In the genomic region with DNA sequence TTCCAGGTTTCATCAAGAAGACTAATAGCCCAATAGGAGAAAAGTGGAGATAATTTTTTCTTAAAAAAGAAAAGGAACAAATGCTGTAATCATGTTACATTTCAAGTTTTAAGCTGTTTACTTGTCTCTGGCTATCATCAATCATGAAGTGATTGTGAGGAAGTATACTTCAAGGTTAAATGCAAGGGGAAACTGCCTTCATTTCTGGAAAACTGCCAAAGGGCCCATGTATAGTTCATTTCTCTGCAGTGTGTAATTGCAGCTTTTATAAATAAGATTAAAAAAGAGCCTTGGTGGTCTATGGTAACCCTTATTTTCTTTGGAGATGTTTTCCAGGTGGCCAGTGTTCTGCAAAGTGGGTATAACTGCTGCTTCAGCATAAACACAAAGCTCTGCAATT, we compare ENCODE assay signal across 17 cellular contexts.
DNase-seq lines count a peak whose midpoint lies in the region; ATAC-seq, FAIRE-seq and TF ChIP-seq lines count a peak whose summit lies in the region.
"Had no signal": no experiment of that assay in that cellular context is flagged by ENCODE, and none has a peak within 500 bp of the region (broad histone marks: within the 10 kb centered on the region; RNA-seq: fewer than 3 reads in every experiment).

No MANE protein-coding gene starts in this region.

- H3K9me3 Mint-ChIP-seq in type B pancreatic cell = no peaks in the 10 kb centered on the region
- peaks cover 0 to 2% of the 10 kb centered on the region in 2 donors for H3K9me3 Mint-ChIP-seq in activated T-cell treated with anti-CD3 and anti-CD28 coated beads, Interleukin-2, amount 50 U/mL, for 72 hours

- DNase-seq in NCI-H82 (lab: John Stamatoyannopoulos, UW) = peak; percentile 13
- no peak for DNase-seq in NCI-H82 treated with DMSO at 0.1 percent for 48 hours (lab: John Stamatoyannopoulos, UW; ENCODE audit: unreplicated experiment)
- DNase-seq in NCI-H1436 treated with DMSO at 0.1 percent for 48 hours (lab: John Stamatoyannopoulos, UW) = peak; percentile 1
- no peak for DNase-seq in K562 (ENCODE audit: extremely low read depth in 1 of 4, low spot score in 3 of 4)
- DNase-seq in type B pancreatic cell (ENCODE audit: extremely low spot score, unreplicated experiment) = no peak
- DNase-seq in activated T-cell treated with anti-CD3 and anti-CD28 coated beads, Interleukin-2, amount 50 U/mL, for 72 hours = no peak
- no peak for DNase-seq in activated CD4-positive, CD25-positive, alpha-beta regulatory T cell treated with anti-CD3 and anti-CD28 coated beads, Interleukin-2, amount 50 U/mL, for 72 hours
- DNase-seq: BE2C; CD4-positive, alpha-beta memory T cell; DMS79 had no signal

- no peaks in the 10 kb centered on the region for H3K4me1 ChIP-seq in K562 (replicated peaks in 1 of 2; ENCODE audit: control insufficient read depth in 2 of 2, insufficient read depth in 2 of 2, low read length in 2 of 2)
- H3K4me1 ChIP-seq: BE2C, HAP-1 had no signal

- no peak overlapping the region for H2AFZ ChIP-seq in K562 (ENCODE audit: low read depth, low read length)

- POLR2A ChIA-PET in K562 (lab: Yijun Ruan, JAX) = no interaction called here

- peaks cover 23% of the 10 kb centered on the region for H3K4me1 Mint-ChIP-seq in type B pancreatic cell (ENCODE audit: unreplicated experiment)
- H3K4me1 Mint-ChIP-seq in activated T-cell treated with anti-CD3 and anti-CD28 coated beads, Interleukin-2, amount 50 U/mL, for 72 hours (ENCODE audit: low read depth) = no peaks in the 10 kb centered on the region
- H3K4me1 Mint-ChIP-seq: CD4-positive, alpha-beta memory T cell had no signal

- H3K79me2 ChIP-seq in K562 (ENCODE audit: control insufficient read depth, insufficient read depth, low read length) = no peaks in the 10 kb centered on the region

- no TSS peak for BruUV-seq in K562 (replicated peaks; lab: Mats Ljungman, UMichigan)

- TF ChIP-seq EP300 in K562 (IDR thresholded peaks at IDR 0.05; ENCODE audit: low read length) = no peak

- H4K20me1 ChIP-seq in K562 (replicated peaks; ENCODE audit: control insufficient read depth, insufficient read depth, low read length) = no peaks in the 10 kb centered on the region

- H3K9me3 ChIP-seq in K562 (replicated peaks; ENCODE audit: control insufficient read depth, insufficient read depth, low read depth, low read length) = no peaks in the 10 kb centered on the region; the same call in 1 of the 2 replicates
- H3K9me3 ChIP-seq: BE2C, HAP-1 had no signal

- no peaks in the 10 kb centered on the region for H3K27me3 ChIP-seq in K562 (ENCODE audit: control insufficient read depth in 2 of 2, insufficient read depth in 2 of 2, low read length in 2 of 2)
- H3K27me3 ChIP-seq: BE2C had no signal

- no peak overlapping the region for H3K9ac ChIP-seq in K562 (ENCODE audit: insufficient read depth in 1 of 2, low read depth in 2 of 2, low read length in 2 of 2)

- intact Hi-C loops in K562 (cut with micrococcal nuclease) = no loop called here

- no peaks in the 10 kb centered on the region for H3K36me3 ChIP-seq in K562 (ENCODE audit: control insufficient read depth, insufficient read depth, low read length)
- H3K36me3 ChIP-seq: BE2C, HAP-1 had no signal

- no peak overlapping the region for H3K27ac Mint-ChIP-seq in type B pancreatic cell
- no peak overlapping the region for H3K27ac Mint-ChIP-seq in activated T-cell treated with anti-CD3 and anti-CD28 coated beads, Interleukin-2, amount 50 U/mL, for 72 hours
- H3K27ac Mint-ChIP-seq: CD4-positive, alpha-beta memory T cell had no signal

- no peak overlapping the region for H3K4me3 ChIP-seq in K562
- H3K4me3 ChIP-seq: GM12878, HAP-1 had no signal

- no peaks in the 10 kb centered on the region for H3K27me3 Mint-ChIP-seq in type B pancreatic cell
- H3K27me3 Mint-ChIP-seq in activated T-cell treated with anti-CD3 and anti-CD28 coated beads, Interleukin-2, amount 50 U/mL, for 72 hours (ENCODE audit: low read depth) = no peaks in the 10 kb centered on the region
- H3K27me3 Mint-ChIP-seq: CD4-positive, alpha-beta memory T cell had no signal

- no peak for FAIRE-seq in K562 (lab: Jason Lieb, UNC)
- FAIRE-seq: A204.1, GM12878, GM18507, GM19239, H1 had no signal

- peak overlapping the region; percentile 8 for H3K4me3 Mint-ChIP-seq in type B pancreatic cell
- no peak overlapping the region for H3K4me3 Mint-ChIP-seq in activated T-cell treated with anti-CD3 and anti-CD28 coated beads, Interleukin-2, amount 50 U/mL, for 72 hours
- H3K4me3 Mint-ChIP-seq: CD4-positive, alpha-beta memory T cell had no signal

- in situ Hi-C loops in K562 (cut with MboI) = no loop called here

- no peak for TF ChIP-seq RAD21 in K562 (CRISPR knock-in tag; conservative IDR thresholded peaks at IDR 0.05 in 1 of 2, IDR thresholded peaks at IDR 0.05 in 1 of 2)

- H3K27ac ChIP-seq in K562 (ENCODE audit: extremely low read depth, low read depth, low read length) = no peak overlapping the region
- H3K27ac ChIP-seq: C4-2B had no signal

- CTCF ChIA-PET in K562 (lab: Yijun Ruan, JAX; ENCODE audit: low intra/inter-chr PET ratio) = no interaction called here

- no peak for TF ChIP-seq CTCF in K562 (IDR thresholded peaks at IDR 0.05 in 2 of 3, conservative IDR thresholded peaks at IDR 0.05 in 1 of 3; ENCODE audit: insufficient read depth in 2 of 3, low read depth in 1 of 3, low read length in 3 of 3)
- TF ChIP-seq CTCF in type B pancreatic cell (conservative IDR thresholded peaks at IDR 0.05) = no peak

- no peaks in the 10 kb centered on the region for H3K9me1 ChIP-seq in K562 (ENCODE audit: control insufficient read depth, insufficient read depth, low read length)

- no peaks in the 10 kb centered on the region for H3K36me3 Mint-ChIP-seq in type B pancreatic cell
- peaks cover 0 to 2% of the 10 kb centered on the region in 2 donors for H3K36me3 Mint-ChIP-seq in activated T-cell treated with anti-CD3 and anti-CD28 coated beads, Interleukin-2, amount 50 U/mL, for 72 hours (ENCODE audit: insufficient read depth in 2 of 2)
- H3K36me3 Mint-ChIP-seq: CD4-positive, alpha-beta memory T cell had no signal

- no peak overlapping the region for H3K4me2 ChIP-seq in K562 (ENCODE audit: insufficient read depth, low read length)

- ATAC-seq in K562 = no peak
- no peak for ATAC-seq in activated T-cell treated with anti-CD3 and anti-CD28 coated beads, Interleukin-2, amount 50 U/mL, for 72 hours (replicated peaks in 1 of 2)
- ATAC-seq: GM12878 had no signal

- TF ChIP-seq POLR2A in K562 (conservative IDR thresholded peaks at IDR 0.05) = no peak

TF ChIP-seq in K562, 482 proteins besides CTCF, POLR2A, EP300 and RAD21:
- TF ChIP-seq PML (IDR thresholded peaks at IDR 0.05; ENCODE audit: low read length) (no peak), FOXJ3 (CRISPR knock-in tag; IDR thresholded peaks at IDR 0.05) (no peak), MAFK (IDR thresholded peaks at IDR 0.05; ENCODE audit: low read length) (peak; percentile 17; the same call in 1 of the 2 replicates), MAFG (tag; conservative IDR thresholded peaks at IDR 0.05) (0 out of 2 replicates have a peak, but pooled peaks have one; percentile 18), JUNB (CRISPR knock-in tag; conservative IDR thresholded peaks at IDR 0.05) (no peak)
- TF ChIP-seq, protein P1, sequence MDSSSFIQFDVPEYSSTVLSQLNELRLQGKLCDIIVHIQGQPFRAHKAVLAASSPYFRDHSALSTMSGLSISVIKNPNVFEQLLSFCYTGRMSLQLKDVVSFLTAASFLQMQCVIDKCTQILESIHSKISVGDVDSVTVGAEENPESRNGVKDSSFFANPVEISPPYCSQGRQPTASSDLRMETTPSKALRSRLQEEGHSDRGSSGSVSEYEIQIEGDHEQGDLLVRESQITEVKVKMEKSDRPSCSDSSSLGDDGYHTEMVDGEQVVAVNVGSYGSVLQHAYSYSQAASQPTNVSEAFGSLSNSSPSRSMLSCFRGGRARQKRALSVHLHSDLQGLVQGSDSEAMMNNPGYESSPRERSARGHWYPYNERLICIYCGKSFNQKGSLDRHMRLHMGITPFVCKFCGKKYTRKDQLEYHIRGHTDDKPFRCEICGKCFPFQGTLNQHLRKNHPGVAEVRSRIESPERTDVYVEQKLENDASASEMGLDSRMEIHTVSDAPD (CRISPR knock-in tag; IDR thresholded peaks at IDR 0.05) = no peak
TF ChIP-seq in K562: peak in this region for 2.

Comparison
In these comparisons a context has a peak if more than half of its experiments do, and no peak if none do; other contexts are left out.
1. DNase-seq: peak in NCI-H82 (single experiment) and NCI-H1436 treated with DMSO at 0.1 percent for 48 hours (single experiment); none in NCI-H82 treated with DMSO at 0.1 percent for 48 hours (single experiment), K562 (0 of 4), type B pancreatic cell (single experiment), activated T-cell treated with anti-CD3 and anti-CD28 coated beads, Interleukin-2, amount 50 U/mL, for 72 hours (0 of 2) and activated CD4-positive, CD25-positive, alpha-beta regulatory T cell treated with anti-CD3 and anti-CD28 coated beads, Interleukin-2, amount 50 U/mL, for 72 hours (single experiment).